In genomic region chr2:160015746-160016145, GRCh38 we compare ENCODE assay signal across 21 cellular contexts. TPM values are rescaled to one million over a fixed set of nuclear protein-coding genes. Genes with fewer than 3 reads are reported as not detected.
DNase-seq lines count a peak whose midpoint lies in the region; ATAC-seq and TF ChIP-seq lines count a peak whose summit lies in the region.
"Had no signal": no experiment of that assay in that cellular context is flagged by ENCODE, and none has a peak within 500 bp of the region (broad histone marks: within the 10 kb centered on the region; RNA-seq: fewer than 3 reads in every experiment).

No MANE protein-coding gene starts in this region.

- no peaks in the 10 kb centered on the region for H3K9me3 ChIP-seq in hepatocyte (ENCODE audit: low read depth)
- H3K9me3 ChIP-seq: BE2C had no signal

- no peak overlapping the region for H3K4me2 ChIP-seq in hepatocyte

- no peak overlapping the region for H2AFZ ChIP-seq in hepatocyte

- H3K79me2 ChIP-seq in hepatocyte: no peaks in the 10 kb centered on the region

- H3K4me1 ChIP-seq in hepatocyte (ENCODE audit: insufficient read depth): no peaks in the 10 kb centered on the region
- H3K4me1 ChIP-seq: BE2C had no signal

- H3K36me3 ChIP-seq in hepatocyte (replicated peaks; ENCODE audit: insufficient read depth, low read depth): no peaks in the 10 kb centered on the region
- H3K36me3 ChIP-seq: BE2C had no signal

- no peaks in the 10 kb centered on the region for H3K9me2 ChIP-seq in hepatocyte (replicated peaks; ENCODE audit: insufficient read depth)

- WGBS in hepatocyte (ENCODE audit: low lambda C conversion rate, missing lambda C conversion rate): 69% methylated on average over 6 of the region's 6 CpGs

- H4K20me1 ChIP-seq in hepatocyte (ENCODE audit: insufficient read depth, poor library complexity, severe bottlenecking): no peaks in the 10 kb centered on the region

- no peak for ATAC-seq in HG03095 (IDR thresholded peaks at IDR 0.05; ENCODE audit: unreplicated experiment)
- ATAC-seq: HCT116, K562 had no signal

- H3K27me3 ChIP-seq in hepatocyte: no peaks in the 10 kb centered on the region
- H3K27me3 ChIP-seq: BE2C had no signal

- DNase-seq in amniotic epithelial cell (ENCODE audit: low read depth) (peak; percentile 61), hepatocyte (ENCODE audit: low spot score) (peak; percentile 10), non-pigmented ciliary epithelial cell (ENCODE audit: low read depth) (peak; percentile 11), HT-29 (ENCODE audit: low spot score) (no peak), OCI-M1 (lab: John Stamatoyannopoulos, UW) (no peak), ecto neural progenitor cell (ENCODE audit: low spot score) (no peak)
- DNase-seq: ACHN; BE2C; C1 segment of cervical spinal cord; CD4-positive, CD25-positive, alpha-beta regulatory T cell; CD8-positive, alpha-beta memory T cell; COR-L47; DMS 273 treated with DMSO at 0.1 percent for 48 hours; DMS53; DND-41; GOT3; H7; IMR-90 had no signal

- no peak for TF ChIP-seq CTCF in hepatocyte (IDR thresholded peaks at IDR 0.05; ENCODE audit: poor library complexity)

- H3K4me3 ChIP-seq in hepatocyte: no peak overlapping the region
- H3K4me3 ChIP-seq: K562 had no signal

- H3K27ac ChIP-seq in hepatocyte: no peak overlapping the region

RNA-seq across cellular contexts. Expression of gene PLA2R1, which starts 46.7 kb away (rescaled TPM):
- 7.9 and 9.6 TPM in 2 replicates for total RNA-seq in hepatocyte
- 4.9 TPM in 2 replicates for polyA plus RNA-seq in hepatocyte
- total RNA-seq in HT-29 (2014; rRNA removed; shearing (Covaris generic)): 9.3 and 12.2 TPM in 2 replicates
- total RNA-seq: CD4-positive, CD25-positive, alpha-beta regulatory T cell; CD8-positive, alpha-beta memory T cell; K562 had no signal
- polyA plus RNA-seq: CD4-positive, CD25-positive, alpha-beta regulatory T cell; CD8-positive, alpha-beta memory T cell; K562 had no signal

Comparison
In these comparisons a context has a peak if more than half of its experiments do, and no peak if none do; other contexts are left out.
1. DNase-seq: peak in amniotic epithelial cell (single experiment), hepatocyte (single experiment) and non-pigmented ciliary epithelial cell (single experiment); none in HT-29 (single experiment), OCI-M1 (single experiment) and ecto neural progenitor cell (single experiment).